ENCODE assay signal across 26 cellular contexts in genomic region chr7:34723338-34723737, GRCh38.
"Had no signal": no experiment of that assay in that cellular context is flagged by ENCODE, and none has a peak within 500 bp of the region (broad histone marks: within the 10 kb centered on the region; RNA-seq: fewer than 3 reads in every experiment).

No MANE protein-coding gene starts in this region.

- H2AFZ ChIP-seq: neural progenitor cell, parathyroid adenoma had no signal

- H3K4me3 ChIP-seq: dorsolateral prefrontal cortex, gastrocnemius medialis, left lung, mucosa of descending colon, neural progenitor cell, right lobe of liver, thoracic aorta, tibial nerve, upper lobe of left lung, uterus had no signal

- H3K36me3 ChIP-seq: gastrocnemius medialis, left lung, neural progenitor cell, right lobe of liver, thoracic aorta, tibial nerve, upper lobe of left lung, uterus had no signal

- H3K4me2 ChIP-seq: neural progenitor cell had no signal

- H3K27me3 ChIP-seq: dorsolateral prefrontal cortex, gastrocnemius medialis, left lung, neural progenitor cell, right lobe of liver, tibial nerve, upper lobe of left lung, uterus had no signal

- H3K9ac ChIP-seq: neural progenitor cell, parathyroid adenoma had no signal

- H3K4me1 ChIP-seq: gastrocnemius medialis, left lung, neural progenitor cell, parathyroid adenoma, right lobe of liver, uterus had no signal

- H3K4me3 Mint-ChIP-seq: endodermal cell; mesothelial cell of epicardium; neural progenitor cell; stimulated activated naive B cell treated with anti-CD40 and anti-IgM and Interleukin-4, amounts not matched to agents 10 μg/mL and 1 μg/mL and 100 μg/mL, for 72 hours; stimulated activated naive CD8-positive, alpha-beta T cell treated with anti-CD3 and anti-CD28 coated beads, Interleukin-15, Interleukin-2, amounts not matched to agents 100 ng/mL and 50 ng/mL, for 24 hours had no signal

- H3K4me1 Mint-ChIP-seq: endodermal cell; mesothelial cell of epicardium; stimulated activated naive B cell treated with anti-CD40 and anti-IgM and Interleukin-4, amounts not matched to agents 10 μg/mL and 1 μg/mL and 100 μg/mL, for 72 hours had no signal

- ATAC-seq: esophagus mucosa; gastrocnemius medialis; left cardiac atrium; left lung; mucosa of descending colon; natural killer cell treated with Interleukin-12 subunit alpha and Interleukin-12 subunit beta and Interleukin-15 and Interleukin-18, amount 100 ng/mL, for 72 hours; stimulated activated naive B cell treated with anti-CD40 and anti-IgM and Interleukin-4, amounts not matched to agents 10 μg/mL and 1 μg/mL and 100 μg/mL, for 72 hours had no signal

- H3K36me3 Mint-ChIP-seq: mesothelial cell of epicardium; naive B cell; natural killer cell treated with Interleukin-12 subunit alpha and Interleukin-12 subunit beta and Interleukin-15 and Interleukin-18, amount 100 ng/mL, for 72 hours; neural progenitor cell; stimulated activated naive B cell treated with anti-CD40 and anti-IgM and Interleukin-4, amounts not matched to agents 10 μg/mL and 1 μg/mL and 100 μg/mL, for 72 hours had no signal

- H3K27ac ChIP-seq: epithelial cell of prostate, gastrocnemius medialis, left lung, neural progenitor cell, parathyroid adenoma, right lobe of liver, thoracic aorta, tibial nerve, upper lobe of left lung, uterus had no signal

- DNase-seq: dorsolateral prefrontal cortex; effector CD4-positive, alpha-beta T cell; endodermal cell; foreskin fibroblast; gastrocnemius medialis; left cardiac atrium; left lung; mesenchymal stem cell; mucosa of descending colon; naive B cell; right lobe of liver; stimulated activated CD4-positive, alpha-beta T cell treated with anti-CD3 and anti-CD28 coated beads, Interleukin-15, amount 100 ng/mL, for 24 hours; stimulated activated CD4-positive, alpha-beta T cell treated with anti-CD3 and anti-CD28 coated beads, Interleukin-2, amount 100 ng/mL, for 48 hours; stimulated activated naive B cell treated with anti-CD40 and anti-IgM and Interleukin-4, amounts not matched to agents 10 μg/mL and 1 μg/mL and 100 μg/mL, for 72 hours; upper lobe of left lung; uterus had no signal

- H3K9me3 ChIP-seq: gastrocnemius medialis, left lung, mucosa of descending colon, right lobe of liver, thoracic aorta, tibial nerve, upper lobe of left lung, uterus had no signal

- H3K27me3 Mint-ChIP-seq: naive B cell; natural killer cell treated with Interleukin-12 subunit alpha and Interleukin-12 subunit beta and Interleukin-15 and Interleukin-18, amount 100 ng/mL, for 72 hours; progenitor cell of endocrine pancreas; stimulated activated naive B cell treated with anti-CD40 and anti-IgM and Interleukin-4, amounts not matched to agents 10 μg/mL and 1 μg/mL and 100 μg/mL, for 72 hours; stimulated activated naive CD8-positive, alpha-beta T cell treated with anti-CD3 and anti-CD28 coated beads, Interleukin-15, Interleukin-2, amounts not matched to agents 100 ng/mL and 50 ng/mL, for 24 hours had no signal

- H3K79me2 ChIP-seq: parathyroid adenoma had no signal

- H3K9me3 Mint-ChIP-seq: endodermal cell; mesothelial cell of epicardium; natural killer cell treated with Interleukin-12 subunit alpha and Interleukin-12 subunit beta and Interleukin-15 and Interleukin-18, amount 100 ng/mL, for 72 hours; neural progenitor cell; stimulated activated naive B cell treated with anti-CD40 and anti-IgM and Interleukin-4, amounts not matched to agents 10 μg/mL and 1 μg/mL and 100 μg/mL, for 72 hours; stimulated activated naive CD8-positive, alpha-beta T cell treated with anti-CD3 and anti-CD28 coated beads, Interleukin-15, Interleukin-2, amounts not matched to agents 100 ng/mL and 50 ng/mL, for 24 hours had no signal

- H3K27ac Mint-ChIP-seq: endodermal cell; mesothelial cell of epicardium; naive B cell; neural progenitor cell; progenitor cell of endocrine pancreas; stimulated activated naive B cell treated with anti-CD40 and anti-IgM and Interleukin-4, amounts not matched to agents 10 μg/mL and 1 μg/mL and 100 μg/mL, for 72 hours had no signal
